ENCODE assay signal across 22 cellular contexts in genomic region chr4:130025701-130026100, GRCh38.
DNase-seq lines count a peak whose midpoint lies in the region; ATAC-seq and TF ChIP-seq lines count a peak whose summit lies in the region.
"Had no signal": no experiment of that assay in that cellular context is flagged by ENCODE, and none has a peak within 500 bp of the region (broad histone marks: within the 10 kb centered on the region; RNA-seq: fewer than 3 reads in every experiment).

No MANE protein-coding gene starts in this region.

- H3K9ac ChIP-seq in HUES64 (ENCODE audit: low read depth, low read length) (peak overlapping the region; percentile 50), neural progenitor cell (no peak overlapping the region)

- CTCF ChIA-PET in WTC11 (lab: Charles Lee): no interaction called here

- peaks cover 5% of the 10 kb centered on the region; the same call in 1 of the 2 replicates for H3K36me3 ChIP-seq in HUES64 (ENCODE audit: insufficient read depth, low read length)
- H3K36me3 ChIP-seq in neural progenitor cell: no peaks in the 10 kb centered on the region
- H3K36me3 ChIP-seq: BE2C had no signal

- H3K79me2 ChIP-seq in neural progenitor cell (ENCODE audit: low read depth): no peaks in the 10 kb centered on the region

- H3K4me3 ChIP-seq in HUES64 (ENCODE audit: low read length) (no peak overlapping the region), neural progenitor cell (no peak overlapping the region), dorsolateral prefrontal cortex (no peak overlapping the region)
- H3K4me3 ChIP-seq: GM12878 had no signal

- peak overlapping the region; percentile 95 for H3K27ac ChIP-seq in HUES64 (ENCODE audit: low read depth, low read length)
- H3K27ac ChIP-seq in neural progenitor cell: peak overlapping the region; percentile 86
- H3K27ac ChIP-seq in dorsolateral prefrontal cortex: no peak overlapping the region
- H3K27ac ChIP-seq: HL-60 had no signal

- H4K20me1 ChIP-seq in neural progenitor cell (ENCODE audit: low read depth): no peaks in the 10 kb centered on the region

- H3K36me3 Mint-ChIP-seq in WTC11 (peaks cover 1% of the 10 kb centered on the region), neural progenitor cell (no peaks in the 10 kb centered on the region)
- H3K36me3 Mint-ChIP-seq: CD4-positive, CD25-positive, alpha-beta regulatory T cell had no signal

- intact Hi-C loops in dorsolateral prefrontal cortex (cut with DNase I): no loop called here

- no peaks in the 10 kb centered on the region for H3K27me3 ChIP-seq in HUES64 (ENCODE audit: insufficient read depth, low read length)
- H3K27me3 ChIP-seq in neural progenitor cell: no peaks in the 10 kb centered on the region
- H3K27me3 ChIP-seq in dorsolateral prefrontal cortex: no peaks in the 10 kb centered on the region
- H3K27me3 ChIP-seq: BE2C had no signal

- TF ChIP-seq CTCF in WTC11 (IDR thresholded peaks at IDR 0.05) (no peak), neural progenitor cell (IDR thresholded peaks at IDR 0.05) (no peak), dorsolateral prefrontal cortex (IDR thresholded peaks at IDR 0.05 in 54 of 56, conservative IDR thresholded peaks at IDR 0.05 in 2 of 56; ENCODE audit: low read depth in 1 of 56, partially characterized antibody in 56 of 56) (no peak)

- DNase-seq in NCI-H2107 treated with DMSO at 0.1 percent for 48 hours (lab: John Stamatoyannopoulos, UW; ENCODE audit: unreplicated experiment) (peak; percentile 35), NCI-H2107 (lab: John Stamatoyannopoulos, UW) (no peak), WTC11 (ENCODE audit: low spot score) (no peak), neural progenitor cell (ENCODE audit: low spot score) (no peak), dorsolateral prefrontal cortex (no peak), amygdala (lab: John Stamatoyannopoulos, UW) (no peak), DMS 273 (lab: John Stamatoyannopoulos, UW; ENCODE audit: unreplicated experiment) (no peak)
- DNase-seq: 8988T; BE2C; Caco-2; CD4-positive, CD25-positive, alpha-beta regulatory T cell; EL; HFFc6; MM.1S; NCI-H1694 treated with DMSO at 0.1 percent for 48 hours; PC-3; SIG-M5; T-helper 1 cell had no signal

- no peaks in the 10 kb centered on the region for H3K9me3 ChIP-seq in HUES64 (ENCODE audit: insufficient read depth, low read depth, low read length)
- H3K9me3 ChIP-seq in neural progenitor cell (ENCODE audit: low read depth): no peaks in the 10 kb centered on the region
- H3K9me3 ChIP-seq: BE2C, Caco-2 had no signal

- peak overlapping the region; percentile 51 for H3K4me2 ChIP-seq in neural progenitor cell

- H3K4me1 Mint-ChIP-seq in WTC11 (peaks cover 77% of the 10 kb centered on the region), neural progenitor cell (peaks cover 31% of the 10 kb centered on the region)
- H3K4me1 Mint-ChIP-seq: CD4-positive, CD25-positive, alpha-beta regulatory T cell had no signal

- H3K4me1 ChIP-seq in HUES64 (ENCODE audit: insufficient read depth, low read length) (peaks cover 86% of the 10 kb centered on the region), neural progenitor cell (peaks cover 74% of the 10 kb centered on the region)
- H3K4me1 ChIP-seq: BE2C, Caco-2 had no signal

- peaks cover 1% of the 10 kb centered on the region for H3K9me3 Mint-ChIP-seq in WTC11
- peaks cover 2% of the 10 kb centered on the region for H3K9me3 Mint-ChIP-seq in neural progenitor cell
- H3K9me3 Mint-ChIP-seq: HFFc6 had no signal

- H3K27ac Mint-ChIP-seq in WTC11 (peak overlapping the region; percentile 99), neural progenitor cell (no peak overlapping the region)
- H3K27ac Mint-ChIP-seq: CD4-positive, CD25-positive, alpha-beta regulatory T cell; HFFc6 had no signal

- H2AFZ ChIP-seq in neural progenitor cell (replicated peaks): no peak overlapping the region

- POLR2A ChIA-PET in WTC11 (lab: Charles Lee): no interaction called here

- WGBS in HUES64: no CpG with 5 or more reads among the region's 2 CpGs

- peaks cover 21% of the 10 kb centered on the region for H3F3A ChIP-seq in neural progenitor cell (ENCODE audit: low read depth)

- H3K4me3 Mint-ChIP-seq in WTC11: no peak overlapping the region
- H3K4me3 Mint-ChIP-seq in neural progenitor cell: no peak overlapping the region
- H3K4me3 Mint-ChIP-seq: CD4-positive, CD25-positive, alpha-beta regulatory T cell; HFFc6 had no signal

- ATAC-seq in WTC11: no peak
- ATAC-seq: PC-3, SK-N-SH treated with all-trans-retinoic acid at 6 μM for 48 hours had no signal

- H3K27me3 Mint-ChIP-seq in WTC11 (ENCODE audit: low read depth): no peaks in the 10 kb centered on the region; the same call in 1 of the 2 replicates
- H3K27me3 Mint-ChIP-seq in neural progenitor cell (ENCODE audit: insufficient read depth, low read depth): no peaks in the 10 kb centered on the region
- H3K27me3 Mint-ChIP-seq: CD4-positive, CD25-positive, alpha-beta regulatory T cell had no signal

TF ChIP-seq in WTC11, 78 proteins besides CTCF, POLR2A, EP300 and RAD21:
- TF ChIP-seq ZNF671 (CRISPR knock-in tag; IDR thresholded peaks at IDR 0.05): no peak

Comparison
In these comparisons a context has a peak if more than half of its experiments do, and no peak if none do; other contexts are left out.
1. H3K27ac ChIP-seq: peak in HUES64 (single experiment) and neural progenitor cell (single experiment); none in dorsolateral prefrontal cortex (0 of 59).